In genomic region chr4:126223784-126224407, GRCh38 we compare ENCODE assay signal across 8 cellular contexts.
DNase-seq lines count a peak whose midpoint lies in the region; ATAC-seq, FAIRE-seq and TF ChIP-seq lines count a peak whose summit lies in the region.

No MANE protein-coding gene starts in this region.

- TF ChIP-seq EP300 in H1 (IDR thresholded peaks at IDR 0.05; ENCODE audit: borderline replicate concordance in 1 of 2, low read depth in 2 of 2, low read length in 2 of 2) = no peak

- H4K8ac ChIP-seq in H1 (ENCODE audit: extremely low read depth, insufficient read depth, low read length) = no peak overlapping the region

- no peak overlapping the region for H4K5ac ChIP-seq in H1 (ENCODE audit: insufficient read length, low read depth, low read length)

- 75% methylated on average over 2 of the region's 2 CpGs; no CpG with 5 or more reads in 1 of the 2 experiments for WGBS in H1 (ENCODE audit: extremely low coverage in 1 of 2, insufficient coverage in 1 of 2, insufficient read length in 1 of 2, insufficient replicate concordance in 2 of 2, low coverage in 1 of 2, low lambda C conversion rate in 2 of 2, missing lambda C conversion rate in 1 of 2), 2 experiments

- H3K4me3 Mint-ChIP-seq in osteocyte (ENCODE audit: unreplicated experiment) (no peak overlapping the region), immature natural killer cell (no peak overlapping the region)

- ATAC-seq in GM21717 (IDR thresholded peaks at IDR 0.05; ENCODE audit: unreplicated experiment) = no peak

- H4K20me1 ChIP-seq in H1 (replicated peaks in 1 of 2; ENCODE audit: control insufficient read depth in 1 of 2, insufficient read depth in 2 of 2, low read length in 2 of 2) = no peaks in the 10 kb centered on the region

- H2BK15ac ChIP-seq in H1 (ENCODE audit: low read length) = no peak overlapping the region

- H3K27me3 ChIP-seq in H1 (replicated peaks in 1 of 4; ENCODE audit: control insufficient read depth in 3 of 4, extremely low read depth in 1 of 4, insufficient read depth in 3 of 4, low read length in 3 of 4) (no peaks in the 10 kb centered on the region), uterus (no peaks in the 10 kb centered on the region)

- H2BK12ac ChIP-seq in H1 (ENCODE audit: low read depth, low read length) = no peak overlapping the region

- H3K27ac Mint-ChIP-seq in osteocyte (ENCODE audit: unreplicated experiment) (no peak overlapping the region), immature natural killer cell (no peak overlapping the region)

- H2BK120ac ChIP-seq in H1 (replicated peaks; ENCODE audit: low read depth, low read length) = no peak overlapping the region

- H3K9me3 Mint-ChIP-seq in osteocyte (ENCODE audit: unreplicated experiment) (no peaks in the 10 kb centered on the region), immature natural killer cell (peaks cover 0 to 6% (median 2%) of the 10 kb centered on the region in 6 donors)

- H3K79me1 ChIP-seq in H1 (ENCODE audit: low read depth, low read length) = no peaks in the 10 kb centered on the region

- H3K4me1 ChIP-seq in H1 (replicated peaks in 1 of 4; ENCODE audit: control insufficient read depth in 3 of 4, insufficient read depth in 4 of 4, low read length in 3 of 4) (no peaks in the 10 kb centered on the region), uterus (no peaks in the 10 kb centered on the region)

- no peak overlapping the region for H3K4me3 ChIP-seq in GM12875 (ENCODE audit: low read depth, low read length)
- H3K4me3 ChIP-seq in LNCaP clone FGC (ENCODE audit: low read depth, low read length) = no peak overlapping the region
- no peak overlapping the region for H3K4me3 ChIP-seq in H1 (ENCODE audit: extremely low read depth in 1 of 4, insufficient read depth in 2 of 4, low read depth in 3 of 4, low read length in 4 of 4)
- no peak overlapping the region for H3K4me3 ChIP-seq in uterus

- H3K36me3 ChIP-seq in H1 (ENCODE audit: control insufficient read depth in 2 of 4, insufficient read depth in 4 of 4, low read length in 3 of 4) (no peaks in the 10 kb centered on the region), uterus (no peaks in the 10 kb centered on the region)

- no peak overlapping the region for H3K18ac ChIP-seq in H1 (ENCODE audit: extremely low read depth, low read length)

- intact Hi-C loops in uterus (cut with DNase I; ENCODE audit: low total_unique reads) = no loop called here

- no peak overlapping the region for H2BK5ac ChIP-seq in H1 (ENCODE audit: low read depth, low read length)

- H3K27ac ChIP-seq in H1 (ENCODE audit: low read depth, low read length) (no peak overlapping the region), uterus (no peak overlapping the region)

- H2BK20ac ChIP-seq in H1 (ENCODE audit: low read length) = no peak overlapping the region

- no peak overlapping the region for H3K56ac ChIP-seq in H1 (replicated peaks; ENCODE audit: insufficient read length, low read depth, low read length)

- H3K9ac ChIP-seq in H1 (replicated peaks in 1 of 4; ENCODE audit: extremely low read depth in 1 of 4, low read depth in 3 of 4, low read length in 3 of 4) = no peak overlapping the region

- H3K23ac ChIP-seq in H1 (ENCODE audit: insufficient read length) = no peak overlapping the region

- H3K23me2 ChIP-seq in H1 (ENCODE audit: low read depth, low read length) = no peaks in the 10 kb centered on the region

- DNase-seq in LNCaP clone FGC (ENCODE audit: low read depth) = no peak
- no peak for DNase-seq in H1 (ENCODE audit: low read depth in 1 of 2, low spot score in 2 of 2)
- DNase-seq in osteocyte (ENCODE audit: extremely low spot score, unreplicated experiment) = no peak
- DNase-seq in frontal cortex (ENCODE audit: low spot score in 2 of 2) = no peak
- DNase-seq in uterus = no peak
- no peak for DNase-seq in immature natural killer cell

- no peaks in the 10 kb centered on the region for H3K27me3 Mint-ChIP-seq in osteocyte (ENCODE audit: unreplicated experiment)
- H3K27me3 Mint-ChIP-seq in immature natural killer cell (ENCODE audit: low read depth in 3 of 3) = peaks cover 0 to 1% (median 0%) of the 10 kb centered on the region in 3 donors

- H3K9me3 ChIP-seq in H1 (ENCODE audit: insufficient read depth in 2 of 2, low read depth in 1 of 2, low read length in 1 of 2) = no peaks in the 10 kb centered on the region
- H3K9me3 ChIP-seq in uterus = no peaks in the 10 kb centered on the region

- H2AFZ ChIP-seq in H1 (ENCODE audit: low read length) = no peak overlapping the region

- H3K79me2 ChIP-seq in H1 (ENCODE audit: control insufficient read depth in 1 of 2, insufficient read depth in 2 of 2, low read length in 2 of 2) = no peaks in the 10 kb centered on the region

- H3K36me3 Mint-ChIP-seq in osteocyte (ENCODE audit: unreplicated experiment) (no peaks in the 10 kb centered on the region), immature natural killer cell (no peaks in the 10 kb centered on the region)

- CTCF ChIA-PET in H1 (lab: Charles Lee; ENCODE audit: partially characterized antibody) = interaction anchor here (0.6 to 3.2 kb wide), 32 partner anchors 9 to 974 kb away, joined by 3 to 13 read pairs (median 4); no protein-coding TSS in a partner anchor

- H2AK5ac ChIP-seq in H1 (ENCODE audit: low read depth, low read length) = no peak overlapping the region

- TF ChIP-seq POLR2A in H1 (IDR thresholded peaks at IDR 0.05; ENCODE audit: control extremely low read depth in 1 of 2, low read depth in 2 of 2, low read length in 2 of 2) = no peak
- TF ChIP-seq POLR2A in uterus (IDR thresholded peaks at IDR 0.05) = no peak

- no peak overlapping the region for H3K4me2 ChIP-seq in H1 (ENCODE audit: insufficient read depth in 1 of 2, low read depth in 2 of 2, low read length in 2 of 2)

- peak; percentile 33 to 34 for TF ChIP-seq RAD21 in H1 (IDR thresholded peaks at IDR 0.05 in 1 of 2, conservative IDR thresholded peaks at IDR 0.05 in 1 of 2; ENCODE audit: low read depth in 2 of 2, low read length in 2 of 2)

- no peak overlapping the region for H4K91ac ChIP-seq in H1 (replicated peaks; ENCODE audit: insufficient read length, low read length)

- peak; percentile 19; the same call in 1 of the 2 replicates for TF ChIP-seq CTCF in GM12875 (IDR thresholded peaks at IDR 0.05; ENCODE audit: borderline replicate concordance, insufficient read depth, low read depth, low read length)
- TF ChIP-seq CTCF in LNCaP clone FGC (IDR thresholded peaks at IDR 0.05; ENCODE audit: control insufficient read depth, extremely low read depth, insufficient read depth) = peak; percentile 68
- peak in 1 of 3 experiments; percentile 51; a peak in 2 of 4 replicates for TF ChIP-seq CTCF in H1 (IDR thresholded peaks at IDR 0.05; ENCODE audit: control extremely low read depth in 1 of 3, insufficient read depth in 1 of 3, low read depth in 1 of 3, low read length in 3 of 3)
- TF ChIP-seq CTCF in osteocyte (IDR thresholded peaks at IDR 0.05) = peak; percentile 70
- no peak for TF ChIP-seq CTCF in uterus (IDR thresholded peaks at IDR 0.05)

- H3K4me1 Mint-ChIP-seq in osteocyte (ENCODE audit: unreplicated experiment) = peaks cover 2% of the 10 kb centered on the region
- no peaks in the 10 kb centered on the region for H3K4me1 Mint-ChIP-seq in immature natural killer cell

- POLR2A ChIA-PET in H1 (lab: Charles Lee; ENCODE audit: partially characterized antibody) = no interaction called here

- H3K4ac ChIP-seq in H1 (replicated peaks; ENCODE audit: insufficient read length, low read depth, low read length) = no peak overlapping the region

- FAIRE-seq in H1 (lab: Jason Lieb, UNC) (no peak), frontal cortex (lab: Jason Lieb, UNC) (no peak)

- no peak overlapping the region for H3K14ac ChIP-seq in H1 (ENCODE audit: insufficient read length)

TF ChIP-seq in H1, 55 proteins besides CTCF, POLR2A, EP300 and RAD21:
- TF ChIP-seq TCF12 (IDR thresholded peaks at IDR 0.05; ENCODE audit: low read depth, low read length) (no peak), SRF (IDR thresholded peaks at IDR 0.05; ENCODE audit: low read depth, low read length) (no peak), RXRA (IDR thresholded peaks at IDR 0.05; ENCODE audit: insufficient read depth, low read depth, low read length) (no peak), POU5F1 (IDR thresholded peaks at IDR 0.05; ENCODE audit: low read depth, low read length) (no peak), TBP (IDR thresholded peaks at IDR 0.05; ENCODE audit: low read depth, low read length) (no peak), SAP30 (IDR thresholded peaks at IDR 0.05; ENCODE audit: insufficient read depth, insufficient replicate concordance, low read length) (no peak), POLR2AphosphoS5 (IDR thresholded peaks at IDR 0.05; ENCODE audit: low read depth, low read length) (no peak), CHD2 (IDR thresholded peaks at IDR 0.05; ENCODE audit: low read length) (no peak)

Comparison
In these comparisons a context has a peak if more than half of its experiments do, and no peak if none do; other contexts are left out.
1. CTCF ChIP-seq: peak in GM12875 (single experiment), LNCaP clone FGC (single experiment) and osteocyte (single experiment); none in uterus (0 of 4).